Comparison of ENCODE assay signal across 10 cellular contexts in genomic region chr3:58051196-58051595, GRCh38. TPM values are rescaled to one million over a fixed set of nuclear protein-coding genes. Genes with fewer than 3 reads are reported as not detected.
DNase-seq lines count a peak whose midpoint lies in the region; ATAC-seq, FAIRE-seq and TF ChIP-seq lines count a peak whose summit lies in the region.
"Had no signal": no experiment of that assay in that cellular context is flagged by ENCODE, and none has a peak within 500 bp of the region (broad histone marks: within the 10 kb centered on the region; RNA-seq: fewer than 3 reads in every experiment).

No MANE protein-coding gene starts in this region.

- POLR2A ChIA-PET in activated CD8-positive, alpha-beta T cell treated with anti-CD3 and anti-CD28 coated beads for 36 hours (lab: Charles Lee): no interaction called here

- CTCF ChIA-PET in activated CD8-positive, alpha-beta T cell treated with anti-CD3 and anti-CD28 coated beads for 36 hours (lab: Charles Lee): interaction anchor here (0.8 kb wide), 1 partner anchor 126 kb away, joined by 3 read pairs; no protein-coding TSS in a partner anchor

- peaks cover 29% of the 10 kb centered on the region for H3K4me1 Mint-ChIP-seq in activated CD8-positive, alpha-beta T cell treated with anti-CD3 and anti-CD28 coated beads for 36 hours (ENCODE audit: low read depth)

- ATAC-seq in activated CD8-positive, alpha-beta T cell treated with anti-CD3 and anti-CD28 coated beads for 36 hours: no peak
- no peak for ATAC-seq in GM21825 (IDR thresholded peaks at IDR 0.05; ENCODE audit: unreplicated experiment)
- ATAC-seq: natural killer cell; stimulated activated naive CD8-positive, alpha-beta T cell treated with anti-CD3 and anti-CD28 coated beads, Interleukin-15, Interleukin-2, amounts not matched to agents 100 U/mL and 50 U/mL, for 24 hours had no signal

- TF ChIP-seq EP300 in esophagus muscularis mucosa (IDR thresholded peaks at IDR 0.05): no peak

- no peak overlapping the region for H3K4me3 ChIP-seq in esophagus muscularis mucosa

- DNase-seq in ELR (ENCODE audit: low read depth): peak; percentile 93
- no peak for DNase-seq in esophagus muscularis mucosa (ENCODE audit: extremely low spot score)
- DNase-seq in renal cortical epithelial cell (ENCODE audit: low read depth): peak; percentile 95
- DNase-seq in activated CD8-positive, alpha-beta T cell treated with anti-CD3 and anti-CD28 coated beads for 36 hours: no peak
- DNase-seq in DMS153 treated with DMSO at 0.1 percent for 48 hours (lab: John Stamatoyannopoulos, UW; ENCODE audit: unreplicated experiment): no peak
- DNase-seq in GM12892 (ENCODE audit: insufficient read length): no peak
- DNase-seq: natural killer cell; stimulated activated naive CD8-positive, alpha-beta T cell treated with anti-CD3 and anti-CD28 coated beads, Interleukin-15, Interleukin-2, amounts not matched to agents 100 U/mL and 50 U/mL, for 24 hours had no signal

- no peaks in the 10 kb centered on the region for H3K36me3 Mint-ChIP-seq in activated CD8-positive, alpha-beta T cell treated with anti-CD3 and anti-CD28 coated beads for 36 hours (ENCODE audit: low read depth)
- H3K36me3 Mint-ChIP-seq: natural killer cell had no signal

- no peaks in the 10 kb centered on the region for H3K27me3 Mint-ChIP-seq in activated CD8-positive, alpha-beta T cell treated with anti-CD3 and anti-CD28 coated beads for 36 hours

- no peaks in the 10 kb centered on the region for H3K9me3 ChIP-seq in esophagus muscularis mucosa

- H3K36me3 ChIP-seq in esophagus muscularis mucosa: no peaks in the 10 kb centered on the region

- intact Hi-C loops in esophagus muscularis mucosa (cut with DNase I): no loop called here
- intact Hi-C loops in activated CD8-positive, alpha-beta T cell treated with anti-CD3 and anti-CD28 coated beads for 36 hours (cut with micrococcal nuclease): no loop called here

- H3K27me3 ChIP-seq in esophagus muscularis mucosa: no peaks in the 10 kb centered on the region

- no peak for TF ChIP-seq CTCF in esophagus muscularis mucosa (IDR thresholded peaks at IDR 0.05)
- TF ChIP-seq CTCF in activated CD8-positive, alpha-beta T cell treated with anti-CD3 and anti-CD28 coated beads for 36 hours (IDR thresholded peaks at IDR 0.05): no peak

- H3K9me3 Mint-ChIP-seq in activated CD8-positive, alpha-beta T cell treated with anti-CD3 and anti-CD28 coated beads for 36 hours: no peaks in the 10 kb centered on the region
- H3K9me3 Mint-ChIP-seq: natural killer cell had no signal

- H3K27ac Mint-ChIP-seq in activated CD8-positive, alpha-beta T cell treated with anti-CD3 and anti-CD28 coated beads for 36 hours: no peak overlapping the region
- H3K27ac Mint-ChIP-seq: natural killer cell had no signal

- no peak for TF ChIP-seq POLR2A in esophagus muscularis mucosa (IDR thresholded peaks at IDR 0.05; ENCODE audit: low read depth)
- no peak for TF ChIP-seq POLR2A in GM12892 (IDR thresholded peaks at IDR 0.05; ENCODE audit: low read depth, low read length)

- WGBS in esophagus muscularis mucosa: 46% methylated on average over 9 of the region's 9 CpGs

- peak overlapping the region; percentile 76 to 86 (median 80) for H3K27ac ChIP-seq in esophagus muscularis mucosa (replicated peaks in 1 of 4)

- H3K4me3 Mint-ChIP-seq in activated CD8-positive, alpha-beta T cell treated with anti-CD3 and anti-CD28 coated beads for 36 hours: no peak overlapping the region
- H3K4me3 Mint-ChIP-seq: natural killer cell had no signal

- no peak for FAIRE-seq in GM12892 (lab: Jason Lieb, UNC)

- H3K4me1 ChIP-seq in esophagus muscularis mucosa: peaks cover 61 to 92% (median 82%) of the 10 kb centered on the region in 4 donors

TF ChIP-seq in PFSK-1, 5 proteins besides CTCF, POLR2A, EP300 and RAD21:
- TF ChIP-seq FOXP2 (optimal IDR thresholded peaks at IDR 0.05; ENCODE audit: borderline replicate concordance, extremely low read depth, extremely low read length, insufficient read depth) (peak; percentile 25), TAF1 (IDR thresholded peaks at IDR 0.05; ENCODE audit: borderline replicate concordance, insufficient read depth, low read length) (no peak)
TF ChIP-seq in PFSK-1: peak in this region for 1.

RNA-seq across cellular contexts. Expression of gene FLNB, which starts 43.0 kb away (rescaled TPM):
- 143 TPM for polyA plus RNA-seq in PFSK-1 (2012; ENCODE audit: insufficient read length, low read depth)
- total RNA-seq in esophagus muscularis mucosa (100 to 1,000 TPM in 2 of 4 donors, 10 to 100 TPM in 2; 61.9 to 114 (median 89.9) TPM), renal cortical epithelial cell (342 and 459 TPM in 2 replicates)
- 10 to 100 TPM; 26.3 to 28.4 TPM for total RNA-seq in activated CD8-positive, alpha-beta T cell treated with anti-CD3 and anti-CD28 coated beads for 36 hours
- 20.4 TPM for polyA plus RNA-seq in GM12892 (2012; ENCODE audit: missing spikeins)

Comparison
In these comparisons a context has a peak if more than half of its experiments do, and no peak if none do; other contexts are left out.
1. DNase-seq: peak in ELR (single experiment) and renal cortical epithelial cell (single experiment); none in esophagus muscularis mucosa (single experiment), activated CD8-positive, alpha-beta T cell treated with anti-CD3 and anti-CD28 coated beads for 36 hours (single experiment), DMS153 treated with DMSO at 0.1 percent for 48 hours (single experiment) and GM12892 (single experiment).